In the genomic region with DNA sequence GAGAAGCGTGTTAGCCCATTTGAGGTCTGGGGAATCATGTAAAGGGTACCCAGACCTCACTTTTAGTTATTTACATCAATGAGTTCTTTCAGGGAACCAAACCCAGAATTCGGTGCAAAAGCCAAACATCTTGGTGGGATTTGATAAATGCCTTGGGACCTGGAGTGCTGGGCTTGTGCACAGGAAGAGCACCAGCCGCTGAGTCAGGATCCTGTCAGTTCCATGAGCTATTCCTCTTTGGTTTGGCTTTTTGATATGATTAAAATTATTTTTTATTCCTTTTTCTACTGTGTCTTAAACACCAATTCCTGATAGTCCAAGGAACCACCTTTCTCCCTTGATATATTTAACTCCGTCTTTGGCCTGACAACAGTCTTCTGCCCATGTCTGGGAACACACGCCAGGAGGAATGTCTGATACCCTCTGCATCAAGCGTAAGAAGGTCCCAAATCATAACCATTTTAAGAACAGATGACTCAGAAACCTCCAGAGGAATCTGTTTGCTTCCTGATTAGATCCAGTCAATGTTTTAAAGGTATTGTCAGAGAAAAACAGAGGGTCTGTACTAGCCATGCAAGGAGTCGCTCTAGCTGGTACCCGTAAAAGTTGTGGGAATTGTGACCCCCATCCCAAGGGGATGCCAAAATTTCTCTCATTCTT, we compare ENCODE assay signal across 1 cellular context.
TF ChIP-seq lines count a peak whose summit lies in the region.

No MANE protein-coding gene starts in this region.

TF ChIP-seq in SK-N-SH, 30 proteins besides CTCF, POLR2A, EP300 and RAD21:
- TF ChIP-seq EZH2phosphoT487 (IDR thresholded peaks at IDR 0.05; ENCODE audit: borderline replicate concordance, low read depth), result no peak
- TF ChIP-seq, protein P1, sequence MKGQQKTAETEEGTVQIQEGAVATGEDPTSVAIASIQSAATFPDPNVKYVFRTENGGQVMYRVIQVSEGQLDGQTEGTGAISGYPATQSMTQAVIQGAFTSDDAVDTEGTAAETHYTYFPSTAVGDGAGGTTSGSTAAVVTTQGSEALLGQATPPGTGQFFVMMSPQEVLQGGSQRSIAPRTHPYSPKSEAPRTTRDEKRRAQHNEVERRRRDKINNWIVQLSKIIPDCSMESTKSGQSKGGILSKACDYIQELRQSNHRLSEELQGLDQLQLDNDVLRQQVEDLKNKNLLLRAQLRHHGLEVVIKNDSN (IDR thresholded peaks at IDR 0.05; ENCODE audit: borderline replicate concordance, low read depth), result no peak
- TF ChIP-seq FOXJ3 (CRISPR knock-in tag; IDR thresholded peaks at IDR 0.05), result no peak
- TF ChIP-seq GATA2 (CRISPR knock-in tag; IDR thresholded peaks at IDR 0.05), result no peak
- TF ChIP-seq, protein P2, sequence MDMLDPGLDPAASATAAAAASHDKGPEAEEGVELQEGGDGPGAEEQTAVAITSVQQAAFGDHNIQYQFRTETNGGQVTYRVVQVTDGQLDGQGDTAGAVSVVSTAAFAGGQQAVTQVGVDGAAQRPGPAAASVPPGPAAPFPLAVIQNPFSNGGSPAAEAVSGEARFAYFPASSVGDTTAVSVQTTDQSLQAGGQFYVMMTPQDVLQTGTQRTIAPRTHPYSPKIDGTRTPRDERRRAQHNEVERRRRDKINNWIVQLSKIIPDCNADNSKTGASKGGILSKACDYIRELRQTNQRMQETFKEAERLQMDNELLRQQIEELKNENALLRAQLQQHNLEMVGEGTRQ (IDR thresholded peaks at IDR 0.05; ENCODE audit: borderline replicate concordance, low read depth, low read length), result no peak
- TF ChIP-seq POLR2AphosphoS5 (IDR thresholded peaks at IDR 0.05; ENCODE audit: low read depth, low read length), result no peak
- no peak for TF ChIP-seq CHD2 (IDR thresholded peaks at IDR 0.05; ENCODE audit: low read length, partially characterized antibody)
- TF ChIP-seq NFIC (IDR thresholded peaks at IDR 0.05; ENCODE audit: borderline replicate concordance), result peak; percentile 10; the same call in 1 of the 2 replicates
- TF ChIP-seq RFX5 (IDR thresholded peaks at IDR 0.05; ENCODE audit: low read length), result no peak
- TF ChIP-seq, protein P3, sequence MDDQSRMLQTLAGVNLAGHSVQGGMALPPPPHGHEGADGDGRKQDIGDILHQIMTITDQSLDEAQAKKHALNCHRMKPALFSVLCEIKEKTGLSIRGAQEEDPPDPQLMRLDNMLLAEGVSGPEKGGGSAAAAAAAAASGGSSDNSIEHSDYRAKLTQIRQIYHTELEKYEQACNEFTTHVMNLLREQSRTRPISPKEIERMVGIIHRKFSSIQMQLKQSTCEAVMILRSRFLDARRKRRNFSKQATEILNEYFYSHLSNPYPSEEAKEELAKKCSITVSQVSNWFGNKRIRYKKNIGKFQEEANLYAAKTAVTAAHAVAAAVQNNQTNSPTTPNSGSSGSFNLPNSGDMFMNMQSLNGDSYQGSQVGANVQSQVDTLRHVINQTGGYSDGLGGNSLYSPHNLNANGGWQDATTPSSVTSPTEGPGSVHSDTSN (IDR thresholded peaks at IDR 0.05), result no peak; the same call in 1 of the 2 replicates
- TF ChIP-seq FOXM1 (IDR thresholded peaks at IDR 0.05; ENCODE audit: low read depth), result no peak
- no peak for TF ChIP-seq GABPA (IDR thresholded peaks at IDR 0.05; ENCODE audit: low read depth)
- TF ChIP-seq, protein P4, sequence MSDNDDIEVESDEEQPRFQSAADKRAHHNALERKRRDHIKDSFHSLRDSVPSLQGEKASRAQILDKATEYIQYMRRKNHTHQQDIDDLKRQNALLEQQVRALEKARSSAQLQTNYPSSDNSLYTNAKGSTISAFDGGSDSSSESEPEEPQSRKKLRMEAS (IDR thresholded peaks at IDR 0.05; ENCODE audit: low read depth), result no peak
- no peak for TF ChIP-seq SIN3A (IDR thresholded peaks at IDR 0.05; ENCODE audit: borderline replicate concordance, low read depth, low read length)
- peak; percentile 55 for TF ChIP-seq TCF12 (IDR thresholded peaks at IDR 0.05)
- no peak for TF ChIP-seq RCOR1 (IDR thresholded peaks at IDR 0.05; ENCODE audit: low read length)
- no peak for TF ChIP-seq NRF1 (IDR thresholded peaks at IDR 0.05; ENCODE audit: low read depth, low read length)
- no peak for TF ChIP-seq SMC3 (IDR thresholded peaks at IDR 0.05; ENCODE audit: low read depth, low read length)
- TF ChIP-seq, protein P5, sequence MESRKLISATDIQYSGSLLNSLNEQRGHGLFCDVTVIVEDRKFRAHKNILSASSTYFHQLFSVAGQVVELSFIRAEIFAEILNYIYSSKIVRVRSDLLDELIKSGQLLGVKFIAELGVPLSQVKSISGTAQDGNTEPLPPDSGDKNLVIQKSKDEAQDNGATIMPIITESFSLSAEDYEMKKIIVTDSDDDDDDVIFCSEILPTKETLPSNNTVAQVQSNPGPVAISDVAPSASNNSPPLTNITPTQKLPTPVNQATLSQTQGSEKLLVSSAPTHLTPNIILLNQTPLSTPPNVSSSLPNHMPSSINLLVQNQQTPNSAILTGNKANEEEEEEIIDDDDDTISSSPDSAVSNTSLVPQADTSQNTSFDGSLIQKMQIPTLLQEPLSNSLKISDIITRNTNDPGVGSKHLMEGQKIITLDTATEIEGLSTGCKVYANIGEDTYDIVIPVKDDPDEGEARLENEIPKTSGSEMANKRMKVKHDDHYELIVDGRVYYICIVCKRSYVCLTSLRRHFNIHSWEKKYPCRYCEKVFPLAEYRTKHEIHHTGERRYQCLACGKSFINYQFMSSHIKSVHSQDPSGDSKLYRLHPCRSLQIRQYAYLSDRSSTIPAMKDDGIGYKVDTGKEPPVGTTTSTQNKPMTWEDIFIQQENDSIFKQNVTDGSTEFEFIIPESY (IDR thresholded peaks at IDR 0.05; ENCODE audit: borderline replicate concordance, low read depth), result no peak
- TF ChIP-seq MXI1 (IDR thresholded peaks at IDR 0.05; ENCODE audit: low read depth, low read length), result no peak
- no peak for TF ChIP-seq YY1 (IDR thresholded peaks at IDR 0.05; ENCODE audit: low read depth)
- TF ChIP-seq, protein P6, sequence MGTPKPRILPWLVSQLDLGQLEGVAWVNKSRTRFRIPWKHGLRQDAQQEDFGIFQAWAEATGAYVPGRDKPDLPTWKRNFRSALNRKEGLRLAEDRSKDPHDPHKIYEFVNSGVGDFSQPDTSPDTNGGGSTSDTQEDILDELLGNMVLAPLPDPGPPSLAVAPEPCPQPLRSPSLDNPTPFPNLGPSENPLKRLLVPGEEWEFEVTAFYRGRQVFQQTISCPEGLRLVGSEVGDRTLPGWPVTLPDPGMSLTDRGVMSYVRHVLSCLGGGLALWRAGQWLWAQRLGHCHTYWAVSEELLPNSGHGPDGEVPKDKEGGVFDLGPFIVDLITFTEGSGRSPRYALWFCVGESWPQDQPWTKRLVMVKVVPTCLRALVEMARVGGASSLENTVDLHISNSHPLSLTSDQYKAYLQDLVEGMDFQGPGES (IDR thresholded peaks at IDR 0.05; ENCODE audit: low read depth, low read length), result no peak
- TF ChIP-seq FOSL2 (IDR thresholded peaks at IDR 0.05; ENCODE audit: borderline replicate concordance, low read depth), result peak; percentile 48; the same call in 1 of the 2 replicates
- TF ChIP-seq MEF2A (IDR thresholded peaks at IDR 0.05; ENCODE audit: borderline replicate concordance, low read depth), result no peak
- TF ChIP-seq JUND (IDR thresholded peaks at IDR 0.05), result peak; percentile 42; the same call in 1 of the 2 replicates
- TF ChIP-seq TEAD4 (IDR thresholded peaks at IDR 0.05; ENCODE audit: borderline replicate concordance, insufficient read depth), result no peak
- no peak for TF ChIP-seq TAF1 (IDR thresholded peaks at IDR 0.05; ENCODE audit: borderline replicate concordance, low read depth, low read length)
- TF ChIP-seq ELF1 (IDR thresholded peaks at IDR 0.05), result no peak
- TF ChIP-seq, protein P7, sequence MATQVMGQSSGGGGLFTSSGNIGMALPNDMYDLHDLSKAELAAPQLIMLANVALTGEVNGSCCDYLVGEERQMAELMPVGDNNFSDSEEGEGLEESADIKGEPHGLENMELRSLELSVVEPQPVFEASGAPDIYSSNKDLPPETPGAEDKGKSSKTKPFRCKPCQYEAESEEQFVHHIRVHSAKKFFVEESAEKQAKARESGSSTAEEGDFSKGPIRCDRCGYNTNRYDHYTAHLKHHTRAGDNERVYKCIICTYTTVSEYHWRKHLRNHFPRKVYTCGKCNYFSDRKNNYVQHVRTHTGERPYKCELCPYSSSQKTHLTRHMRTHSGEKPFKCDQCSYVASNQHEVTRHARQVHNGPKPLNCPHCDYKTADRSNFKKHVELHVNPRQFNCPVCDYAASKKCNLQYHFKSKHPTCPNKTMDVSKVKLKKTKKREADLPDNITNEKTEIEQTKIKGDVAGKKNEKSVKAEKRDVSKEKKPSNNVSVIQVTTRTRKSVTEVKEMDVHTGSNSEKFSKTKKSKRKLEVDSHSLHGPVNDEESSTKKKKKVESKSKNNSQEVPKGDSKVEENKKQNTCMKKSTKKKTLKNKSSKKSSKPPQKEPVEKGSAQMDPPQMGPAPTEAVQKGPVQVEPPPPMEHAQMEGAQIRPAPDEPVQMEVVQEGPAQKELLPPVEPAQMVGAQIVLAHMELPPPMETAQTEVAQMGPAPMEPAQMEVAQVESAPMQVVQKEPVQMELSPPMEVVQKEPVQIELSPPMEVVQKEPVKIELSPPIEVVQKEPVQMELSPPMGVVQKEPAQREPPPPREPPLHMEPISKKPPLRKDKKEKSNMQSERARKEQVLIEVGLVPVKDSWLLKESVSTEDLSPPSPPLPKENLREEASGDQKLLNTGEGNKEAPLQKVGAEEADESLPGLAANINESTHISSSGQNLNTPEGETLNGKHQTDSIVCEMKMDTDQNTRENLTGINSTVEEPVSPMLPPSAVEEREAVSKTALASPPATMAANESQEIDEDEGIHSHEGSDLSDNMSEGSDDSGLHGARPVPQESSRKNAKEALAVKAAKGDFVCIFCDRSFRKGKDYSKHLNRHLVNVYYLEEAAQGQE (IDR thresholded peaks at IDR 0.05; ENCODE audit: low read depth, low read length), result no peak
- no peak for TF ChIP-seq RXRA (IDR thresholded peaks at IDR 0.05; ENCODE audit: borderline replicate concordance, low read depth)
